Comparison of ENCODE assay signal across 24 cellular contexts in the genomic region with DNA sequence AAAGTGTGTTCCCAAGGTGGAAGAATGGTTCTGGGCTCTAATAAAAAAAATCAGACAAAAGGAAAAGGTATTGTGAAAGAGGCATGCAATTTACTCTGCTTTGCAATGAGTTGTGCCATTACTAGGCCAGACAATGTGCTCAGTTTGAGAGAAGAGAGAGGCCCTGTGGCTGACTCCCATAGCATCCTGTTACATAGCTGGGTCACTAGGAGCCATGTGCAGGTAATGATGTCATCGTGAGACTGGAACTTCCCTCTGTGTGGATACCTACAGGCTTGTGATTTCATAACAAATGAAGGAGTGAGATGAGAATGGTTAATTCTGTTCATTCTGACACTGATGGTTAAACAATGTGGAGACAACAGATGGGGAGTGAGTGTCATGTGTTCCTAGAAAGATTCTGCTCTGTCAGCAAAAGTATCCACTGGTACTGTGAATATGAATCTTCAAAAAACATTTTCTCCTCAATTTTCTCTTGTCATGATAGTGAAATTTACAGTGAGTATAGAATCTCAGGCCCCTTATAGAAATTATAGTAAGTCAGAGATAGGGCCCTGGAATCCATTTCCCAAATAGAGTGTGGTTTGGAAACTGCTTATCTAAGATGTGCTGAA.
DNase-seq lines count a peak whose midpoint lies in the region; ATAC-seq, FAIRE-seq and TF ChIP-seq lines count a peak whose summit lies in the region.
"Had no signal": no experiment of that assay in that cellular context is flagged by ENCODE, and none has a peak within 500 bp of the region (broad histone marks: within the 10 kb centered on the region; RNA-seq: fewer than 3 reads in every experiment).

No MANE protein-coding gene starts in this region.

- FAIRE-seq in HepG2 (lab: Jason Lieb, UNC) = no peak
- FAIRE-seq: TTC549 had no signal

- no peak overlapping the region for H3K27ac Mint-ChIP-seq in activated T-helper 17 cell treated with anti-CD3 and anti-CD28 coated beads, Interleukin-2, amount 50 U/mL, for 72 hours
- H3K27ac Mint-ChIP-seq in activated CD8-positive, alpha-beta memory T cell treated with anti-CD3 and anti-CD28 coated beads, Interleukin-2, amount 10 ng/mL, durations not matched to agents 7 days and 5 days = no peak overlapping the region
- H3K27ac Mint-ChIP-seq in CD14-positive monocyte = no peak overlapping the region
- H3K27ac Mint-ChIP-seq: activated naive CD8-positive, alpha-beta T cell had no signal

- no peak overlapping the region for H2AFZ ChIP-seq in HepG2 (ENCODE audit: low read length)

- H3K9ac ChIP-seq in HepG2 (ENCODE audit: insufficient read depth, low read depth, low read length) = no peak overlapping the region

- POLR2A ChIA-PET in HepG2 (lab: Yijun Ruan, JAX) = no interaction called here

- no peak for TF ChIP-seq RAD21 in HepG2 (CRISPR knock-in tag; IDR thresholded peaks at IDR 0.05)

- no peak for ATAC-seq in HepG2
- ATAC-seq in right lobe of liver = no peak
- ATAC-seq in activated T-helper 17 cell treated with anti-CD3 and anti-CD28 coated beads, Interleukin-2, amount 50 U/mL, for 72 hours (replicated peaks) = peak; percentile 23
- ATAC-seq in activated CD8-positive, alpha-beta memory T cell treated with anti-CD3 and anti-CD28 coated beads, Interleukin-2, amount 10 ng/mL, durations not matched to agents 7 days and 5 days = no peak
- no peak for ATAC-seq in HG02973 (IDR thresholded peaks at IDR 0.05; ENCODE audit: unreplicated experiment)
- ATAC-seq: gastroesophageal sphincter, PC-3 had no signal

- H3K4me3 Mint-ChIP-seq in activated T-helper 17 cell treated with anti-CD3 and anti-CD28 coated beads, Interleukin-2, amount 50 U/mL, for 72 hours = no peak overlapping the region
- H3K4me3 Mint-ChIP-seq in activated CD8-positive, alpha-beta memory T cell treated with anti-CD3 and anti-CD28 coated beads, Interleukin-2, amount 10 ng/mL, durations not matched to agents 7 days and 5 days = no peak overlapping the region
- H3K4me3 Mint-ChIP-seq in CD14-positive monocyte = no peak overlapping the region
- H3K4me3 Mint-ChIP-seq: activated naive CD8-positive, alpha-beta T cell had no signal

- no peak overlapping the region for H3K4me3 ChIP-seq in HepG2 (replicated peaks in 1 of 3; ENCODE audit: insufficient read depth in 1 of 3, low read depth in 2 of 3, low read length in 3 of 3)
- no peak overlapping the region for H3K4me3 ChIP-seq in right lobe of liver
- H3K4me3 ChIP-seq in coronary artery = no peak overlapping the region
- H3K4me3 ChIP-seq: esophagus muscularis mucosa, gastroesophageal sphincter, upper lobe of left lung had no signal

- H3K9me3 Mint-ChIP-seq in activated T-helper 17 cell treated with anti-CD3 and anti-CD28 coated beads, Interleukin-2, amount 50 U/mL, for 72 hours = no peaks in the 10 kb centered on the region
- no peaks in the 10 kb centered on the region for H3K9me3 Mint-ChIP-seq in activated CD8-positive, alpha-beta memory T cell treated with anti-CD3 and anti-CD28 coated beads, Interleukin-2, amount 10 ng/mL, durations not matched to agents 7 days and 5 days (ENCODE audit: low read depth)
- peaks cover 0 to 3% (median 0%) of the 10 kb centered on the region in 7 donors for H3K9me3 Mint-ChIP-seq in CD14-positive monocyte

- TF ChIP-seq EP300 in HepG2 (IDR thresholded peaks at IDR 0.05; ENCODE audit: low read depth in 2 of 2, low read length in 2 of 2) (no peak), HepG2 (CRISPR knock-in tag; IDR thresholded peaks at IDR 0.05; ENCODE audit: borderline replicate concordance) (no peak)

- no peak for TF ChIP-seq POLR2A in HepG2 (IDR thresholded peaks at IDR 0.05; ENCODE audit: insufficient read depth in 1 of 2, low read depth in 2 of 2, low read length in 2 of 2)
- TF ChIP-seq POLR2A in right lobe of liver (IDR thresholded peaks at IDR 0.05) = no peak

- 0% methylated on average over 1 of the region's 1 CpG for WGBS in HepG2 (ENCODE audit: low lambda C conversion rate)
- 67% methylated on average over 1 of the region's 1 CpG for WGBS in right lobe of liver (ENCODE audit: insufficient coverage, low coverage, low lambda C conversion rate, missing lambda C conversion rate)

- intact Hi-C loops in HepG2 (cut with micrococcal nuclease; ENCODE audit: unreplicated experiment) (no loop called here), right lobe of liver (cut with DNase I) (no loop called here), CD14-positive monocyte (cut with micrococcal nuclease) (no loop called here)

- H4K20me1 ChIP-seq in HepG2 (ENCODE audit: insufficient read depth, low read length) = no peaks in the 10 kb centered on the region

- H3K4me2 ChIP-seq in HepG2 (ENCODE audit: low read depth, low read length) = no peak overlapping the region

- H3K4me1 ChIP-seq in HepG2 (ENCODE audit: insufficient read depth, low read length) (no peaks in the 10 kb centered on the region), right lobe of liver (no peaks in the 10 kb centered on the region)
- H3K4me1 ChIP-seq: gastroesophageal sphincter, upper lobe of left lung had no signal

- H3K9me3 ChIP-seq in HepG2 (ENCODE audit: low read length) (no peaks in the 10 kb centered on the region), right lobe of liver (no peaks in the 10 kb centered on the region)
- H3K9me3 ChIP-seq: esophagus muscularis mucosa, gastroesophageal sphincter, upper lobe of left lung had no signal

- H3K4me1 Mint-ChIP-seq in activated T-helper 17 cell treated with anti-CD3 and anti-CD28 coated beads, Interleukin-2, amount 50 U/mL, for 72 hours = no peaks in the 10 kb centered on the region
- H3K4me1 Mint-ChIP-seq in activated CD8-positive, alpha-beta memory T cell treated with anti-CD3 and anti-CD28 coated beads, Interleukin-2, amount 10 ng/mL, durations not matched to agents 7 days and 5 days = no peaks in the 10 kb centered on the region
- no peaks in the 10 kb centered on the region for H3K4me1 Mint-ChIP-seq in CD14-positive monocyte

- H3K27me3 Mint-ChIP-seq in activated T-helper 17 cell treated with anti-CD3 and anti-CD28 coated beads, Interleukin-2, amount 50 U/mL, for 72 hours = no peaks in the 10 kb centered on the region
- no peaks in the 10 kb centered on the region for H3K27me3 Mint-ChIP-seq in activated CD8-positive, alpha-beta memory T cell treated with anti-CD3 and anti-CD28 coated beads, Interleukin-2, amount 10 ng/mL, durations not matched to agents 7 days and 5 days
- H3K27me3 Mint-ChIP-seq in CD14-positive monocyte (ENCODE audit: low read depth in 3 of 3) = no peaks in the 10 kb centered on the region
- H3K27me3 Mint-ChIP-seq: activated naive CD8-positive, alpha-beta T cell had no signal

- in situ Hi-C loops in HepG2 (cut with HindIII; ENCODE audit: extremely low pct_ligation_motif_present, low pct_unique_long_range_greater_than_20kb) = no loop called here

- DNase-seq in HepG2 (ENCODE audit: low spot score) (no peak), right lobe of liver (no peak), glomerular visceral epithelial cell (ENCODE audit: extremely low spot score) (peak; percentile 1), coronary artery (ENCODE audit: low spot score) (no peak), CD14-positive monocyte (ENCODE audit: low spot score) (no peak)
- DNase-seq in activated CD8-positive, alpha-beta memory T cell treated with anti-CD3 and anti-CD28 coated beads, Interleukin-2, amount 10 ng/mL, durations not matched to agents 7 days and 5 days = no peak
- DNase-seq: activated CD4-positive, CD25-positive, alpha-beta regulatory T cell treated with anti-CD3 and anti-CD28 coated beads, Interleukin-2, amount 50 U/mL, for 72 hours; C1 segment of cervical spinal cord; effector CD4-positive, alpha-beta T cell; HCEC 1CT; kidney glomerular epithelial cell; NCI-H187; NCI-H2227 treated with DMSO at 0.1 percent for 48 hours; NCI-H774; occipital lobe; PC-3; SIG-M5; upper lobe of left lung had no signal

- H3K36me3 Mint-ChIP-seq in activated T-helper 17 cell treated with anti-CD3 and anti-CD28 coated beads, Interleukin-2, amount 50 U/mL, for 72 hours (ENCODE audit: low read depth) = no peaks in the 10 kb centered on the region
- H3K36me3 Mint-ChIP-seq in activated CD8-positive, alpha-beta memory T cell treated with anti-CD3 and anti-CD28 coated beads, Interleukin-2, amount 10 ng/mL, durations not matched to agents 7 days and 5 days = no peaks in the 10 kb centered on the region
- no peaks in the 10 kb centered on the region for H3K36me3 Mint-ChIP-seq in CD14-positive monocyte
- H3K36me3 Mint-ChIP-seq: activated naive CD8-positive, alpha-beta T cell had no signal

- no peaks in the 10 kb centered on the region for H3K36me3 ChIP-seq in HepG2 (replicated peaks in 1 of 2; ENCODE audit: control insufficient read depth in 1 of 2, insufficient read depth in 2 of 2, low read length in 2 of 2)
- H3K36me3 ChIP-seq in right lobe of liver = no peaks in the 10 kb centered on the region
- H3K36me3 ChIP-seq: esophagus muscularis mucosa, gastroesophageal sphincter, upper lobe of left lung had no signal

- no TSS peak for BruUV-seq in HepG2 (replicated peaks; lab: Mats Ljungman, UMichigan)

- no peaks in the 10 kb centered on the region for H3K27me3 ChIP-seq in HepG2 (ENCODE audit: control insufficient read depth in 1 of 2, insufficient read depth in 2 of 2, low read length in 2 of 2)
- H3K27me3 ChIP-seq in right lobe of liver = no peaks in the 10 kb centered on the region
- H3K27me3 ChIP-seq: esophagus muscularis mucosa, gastroesophageal sphincter, upper lobe of left lung had no signal

- TF ChIP-seq CTCF in HepG2 (CRISPR knock-in tag; IDR thresholded peaks at IDR 0.05) (no peak), right lobe of liver (IDR thresholded peaks at IDR 0.05) (no peak), coronary artery (IDR thresholded peaks at IDR 0.05) (no peak), CD14-positive monocyte (IDR thresholded peaks at IDR 0.05) (no peak)

- CTCF ChIA-PET in HepG2 (lab: Yijun Ruan, JAX; ENCODE audit: low intra/inter-chr PET ratio, low total read pairs) = no interaction called here
- CTCF ChIA-PET in activated CD8-positive, alpha-beta memory T cell treated with anti-CD3 and anti-CD28 coated beads, Interleukin-2, amount 10 ng/mL, durations not matched to agents 7 days and 5 days (lab: Charles Lee) = no interaction called here

- no peaks in the 10 kb centered on the region for H3K79me2 ChIP-seq in HepG2 (ENCODE audit: insufficient read depth, low read length)

- H3K27ac ChIP-seq in HepG2 (ENCODE audit: extremely low read length, insufficient read depth, low read length) = no peak overlapping the region
- no peak overlapping the region for H3K27ac ChIP-seq in right lobe of liver
- no peak overlapping the region for H3K27ac ChIP-seq in coronary artery
- H3K27ac ChIP-seq: esophagus muscularis mucosa, gastroesophageal sphincter, upper lobe of left lung had no signal

TF ChIP-seq in HepG2, 621 proteins besides CTCF, POLR2A, EP300 and RAD21:
- TF ChIP-seq SRSF9 (IDR thresholded peaks at IDR 0.05; ENCODE audit: borderline replicate concordance, insufficient read depth, low read depth, low read length, poor library complexity, severe bottlenecking) = no peak
- peak; percentile 82 to 91 for TF ChIP-seq MAFK (conservative IDR thresholded peaks at IDR 0.05 in 1 of 2, IDR thresholded peaks at IDR 0.05 in 1 of 2; ENCODE audit: low read length in 2 of 2)
- TF ChIP-seq ATF7 (IDR thresholded peaks at IDR 0.05) = peak; percentile 78
- no peak for TF ChIP-seq ATF7 (CRISPR knock-in tag; IDR thresholded peaks at IDR 0.05)
- peak; percentile 82 for TF ChIP-seq MAFF (IDR thresholded peaks at IDR 0.05; ENCODE audit: low read depth, low read length)
TF ChIP-seq in HepG2: peak in this region for 3.
